In the genomic region with DNA sequence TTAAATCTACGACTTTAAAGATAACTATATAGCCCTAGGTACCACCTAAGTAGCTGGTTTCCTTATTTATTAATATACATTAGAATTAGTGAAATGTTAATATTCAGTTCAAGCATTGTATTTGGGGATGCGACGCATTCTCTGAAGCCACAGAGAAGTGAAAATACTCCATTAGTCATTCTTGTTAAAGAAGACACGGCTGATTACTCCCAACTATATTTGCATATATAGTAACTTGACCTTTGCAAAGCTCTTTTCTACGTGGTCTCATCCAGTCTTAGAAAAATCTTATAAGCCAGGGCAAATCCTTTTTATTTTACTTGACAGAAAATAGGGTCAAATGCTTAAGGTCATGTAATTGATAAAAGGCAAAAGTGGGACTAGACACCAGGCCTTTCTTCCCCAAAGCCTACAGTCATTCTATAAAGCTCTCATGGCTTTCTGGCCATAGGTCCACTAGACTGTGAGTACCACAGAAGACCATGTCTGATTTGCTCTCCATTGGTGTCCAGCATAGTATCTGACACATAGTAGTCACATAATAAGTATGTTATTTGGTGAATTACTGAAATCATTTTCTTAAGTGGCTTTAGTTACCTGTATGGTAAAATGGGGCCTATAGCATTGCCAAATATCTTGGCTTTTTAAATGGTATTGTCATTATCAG, we compare ENCODE assay signal across 11 cellular contexts. TPM values are rescaled to one million over a fixed set of nuclear protein-coding genes. Genes with fewer than 3 reads are reported as not detected.
DNase-seq lines count a peak whose midpoint lies in the region; ATAC-seq and TF ChIP-seq lines count a peak whose summit lies in the region.
"Had no signal": no experiment of that assay in that cellular context is flagged by ENCODE, and none has a peak within 500 bp of the region (broad histone marks: within the 10 kb centered on the region; RNA-seq: fewer than 3 reads in every experiment).

No MANE protein-coding gene starts in this region.

- WGBS in ovary, 3 donors: 94 to 95% (median 95%) methylated on average over 5 of the region's 5 CpGs

- H3K4me1 ChIP-seq in ovary (ENCODE audit: insufficient read depth): peaks cover 17% of the 10 kb centered on the region

- in situ Hi-C loops in GM13977 (cut with MboI; ENCODE audit: low pct_unique_long_range_greater_than_20kb, low sequenced_read_pairs, unreplicated experiment): no loop called here

- TF ChIP-seq POLR2A in ovary (IDR thresholded peaks at IDR 0.05): no peak

- no peak for TF ChIP-seq EP300 in ovary (IDR thresholded peaks at IDR 0.05)

- intact Hi-C loops in ovary (cut with DNase I): no loop called here

- TF ChIP-seq CTCF in GM13977 (IDR thresholded peaks at IDR 0.05; ENCODE audit: extremely low read depth, insufficient read depth, missing control alignments): no peak
- TF ChIP-seq CTCF in ovary (IDR thresholded peaks at IDR 0.05): no peak

- ATAC-seq in GM19455 (IDR thresholded peaks at IDR 0.05; ENCODE audit: unreplicated experiment): peak; percentile 93
- peak; percentile 92 for ATAC-seq in HG02943 (IDR thresholded peaks at IDR 0.05; ENCODE audit: low read depth, unreplicated experiment)

- no peak overlapping the region for H3K4me3 ChIP-seq in ovary

- no peaks in the 10 kb centered on the region for H3K36me3 ChIP-seq in ovary

- H3K27ac ChIP-seq in ovary: no peak overlapping the region

- DNase-seq in GM13977 (ENCODE audit: low spot score): peak; percentile 60
- DNase-seq in MV-4-11 (lab: John Stamatoyannopoulos, UW): peak; percentile 35
- no peak for DNase-seq in NCI-H510A (lab: John Stamatoyannopoulos, UW)
- no peak for DNase-seq in ovary
- no peak for DNase-seq in GM03348 (ENCODE audit: low spot score)
- no peak for DNase-seq in SIG-M5 (lab: John Stamatoyannopoulos, UW)
- DNase-seq: activated naive CD4-positive, alpha-beta T cell; CD8-positive, alpha-beta memory T cell; NCI-H774 had no signal

- no peaks in the 10 kb centered on the region for H3K27me3 ChIP-seq in ovary

- H3K9me3 ChIP-seq in ovary: no peaks in the 10 kb centered on the region

RNA-seq across cellular contexts. Expression of a gene that starts 11.3 kb away (rescaled TPM):
- total RNA-seq in ovary: 10 to 100 TPM; 17.5 to 72.0 (median 53.0) TPM
- 10 to 100 TPM; 20.6 to 39.6 TPM for polyA plus RNA-seq in ovary

RNA-seq across cellular contexts. Expression of a gene that starts 34.4 kb away (rescaled TPM):
- total RNA-seq in ovary: 10 to 100 TPM in 6 of 7 donors, 1 to 10 TPM in 1; 8.3 to 21.6 (median 16.4) TPM
- polyA plus RNA-seq in ovary: 10 to 100 TPM in 1 of 2 donors, 1 to 10 TPM in 1; 5.1 to 12.5 TPM
- polyA plus RNA-seq: CD8-positive, alpha-beta memory T cell had no signal

Comparison
In these comparisons a context has a peak if more than half of its experiments do, and no peak if none do; other contexts are left out.
1. DNase-seq: peak in GM13977 (single experiment) and MV-4-11 (single experiment); none in NCI-H510A (single experiment), ovary (0 of 5), GM03348 (single experiment) and SIG-M5 (single experiment).